In the genomic region with DNA sequence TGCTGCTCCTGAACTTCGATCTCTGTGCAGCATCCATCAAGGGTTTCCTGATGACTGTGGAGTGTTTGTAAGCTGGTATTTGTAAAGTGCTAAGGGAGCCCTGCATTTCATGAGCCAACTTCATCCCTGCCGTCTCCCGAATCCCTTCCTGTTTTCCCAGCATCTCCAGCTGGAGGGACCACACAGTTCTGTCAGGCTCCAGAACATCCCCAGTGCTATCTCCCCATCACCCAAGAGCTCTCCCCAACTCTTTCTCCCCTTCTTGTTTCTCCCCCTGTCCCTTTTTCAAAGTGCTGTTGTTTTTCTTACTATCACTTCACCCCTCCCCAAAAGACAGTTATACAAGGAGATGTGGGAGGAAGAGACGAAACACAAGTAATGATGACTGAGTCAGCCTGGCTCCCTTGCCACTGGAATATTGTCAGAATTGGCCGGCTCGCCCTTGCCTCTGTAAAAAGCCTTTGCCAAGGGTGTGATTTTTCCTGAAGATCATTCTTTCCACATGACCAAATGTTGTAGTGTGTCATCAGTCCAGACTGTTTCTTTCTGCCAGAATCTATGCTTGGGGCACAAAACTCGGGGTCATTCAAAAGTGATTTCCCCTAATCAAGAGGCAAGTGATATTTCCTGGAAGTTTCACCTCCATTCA, we compare ENCODE assay signal across 10 cellular contexts. TPM values are rescaled to one million over a fixed set of nuclear protein-coding genes. Genes with fewer than 3 reads are reported as not detected.
DNase-seq lines count a peak whose midpoint lies in the region; ATAC-seq and TF ChIP-seq lines count a peak whose summit lies in the region.
"Had no signal": no experiment of that assay in that cellular context is flagged by ENCODE, and none has a peak within 500 bp of the region (broad histone marks: within the 10 kb centered on the region; RNA-seq: fewer than 3 reads in every experiment).

No MANE protein-coding gene starts in this region.

- intact Hi-C loops in MCF 10A (cut with micrococcal nuclease) = no loop called here
- intact Hi-C loops in thyroid gland (cut with DNase I) = no loop called here

- CTCF ChIA-PET in MCF 10A (lab: Yijun Ruan, JAX) = interaction anchor here (0.6 to 4.4 kb wide), 5 partner anchors 24 to 362 kb away, joined by 3 to 11 read pairs (median 8); no protein-coding TSS in a partner anchor

- H3K9me2 ChIP-seq in Karpas-422 (replicated peaks; ENCODE audit: insufficient read depth, low read length) = no peaks in the 10 kb centered on the region

- no peak overlapping the region for H3K4me3 Mint-ChIP-seq in MCF 10A (ENCODE audit: unreplicated experiment)

- no TSS peak for BruUV-seq in MCF 10A (replicated peaks; lab: Mats Ljungman, UMichigan)

- H3K4me1 Mint-ChIP-seq in MCF 10A (ENCODE audit: insufficient read depth, unreplicated experiment) = peaks cover 23% of the 10 kb centered on the region

- H3K27me3 ChIP-seq in layer of hippocampus (ENCODE audit: control insufficient read depth, insufficient read depth, low read length) = no peaks in the 10 kb centered on the region
- H3K27me3 ChIP-seq in thyroid gland = no peaks in the 10 kb centered on the region
- H3K27me3 ChIP-seq in Karpas-422 (ENCODE audit: low read length) = no peaks in the 10 kb centered on the region

- POLR2A ChIA-PET in MCF 10A (lab: Yijun Ruan, JAX) = interaction anchor here (0.6 to 1.9 kb wide), 4 partner anchors 11 to 65 kb away, joined by 3 to 7 read pairs (median 4); no protein-coding TSS in a partner anchor

- H3K4me3 ChIP-seq in thyroid gland (replicated peaks in 1 of 3) = no peak overlapping the region
- H3K4me3 ChIP-seq in Karpas-422 (ENCODE audit: low read length) = no peak overlapping the region

- no peaks in the 10 kb centered on the region for H3K9me3 Mint-ChIP-seq in MCF 10A (ENCODE audit: unreplicated experiment)

- H3K9ac ChIP-seq in Karpas-422 (ENCODE audit: low read length) = no peak overlapping the region

- DNase-seq in HT1080 (ENCODE audit: low read depth) (peak; percentile 49), MCF 10A (ENCODE audit: unreplicated experiment) (peak; percentile 73), thyroid gland (peak; percentile 59 to 62), NCI-H345 treated with DMSO at 0.1 percent for 48 hours (lab: John Stamatoyannopoulos, UW; ENCODE audit: unreplicated experiment) (no peak), Karpas-422 (no peak)
- DNase-seq: NCI-H2081 treated with DMSO at 0.1 percent for 48 hours, T-helper 1 cell had no signal

- H3K79me2 ChIP-seq in Karpas-422 (ENCODE audit: low read length) = peaks cover 21% of the 10 kb centered on the region

- peaks cover 8% of the 10 kb centered on the region; the same call in 1 of the 2 replicates for H4K20me1 ChIP-seq in Karpas-422 (ENCODE audit: insufficient read depth, low read depth, low read length)

- peak overlapping the region; percentile 38 for H3K27ac ChIP-seq in layer of hippocampus (ENCODE audit: low read depth, low read length)
- peak overlapping the region in 2 of 3 donors; percentile 59 to 62 for H3K27ac ChIP-seq in thyroid gland
- H3K27ac ChIP-seq in Karpas-422 (ENCODE audit: low read length) = no peak overlapping the region

- no peak for TF ChIP-seq POLR2A in thyroid gland (IDR thresholded peaks at IDR 0.05)

- H3K4me1 ChIP-seq in thyroid gland (peaks cover 33 to 39% of the 10 kb centered on the region in 2 donors), Karpas-422 (ENCODE audit: low read length) (peaks cover 28% of the 10 kb centered on the region)

- ATAC-seq in GM19455 (IDR thresholded peaks at IDR 0.05; ENCODE audit: unreplicated experiment) (no peak), GM21723 (IDR thresholded peaks at IDR 0.05; ENCODE audit: unreplicated experiment) (no peak)

- no peak overlapping the region for H3K4me2 ChIP-seq in Karpas-422 (ENCODE audit: low read depth, low read length, poor library complexity, severe bottlenecking)

- no peaks in the 10 kb centered on the region for H3K36me3 ChIP-seq in thyroid gland
- no peaks in the 10 kb centered on the region for H3K36me3 ChIP-seq in Karpas-422 (ENCODE audit: insufficient read depth, low read length)

- H3K27me3 Mint-ChIP-seq in MCF 10A (ENCODE audit: insufficient read depth, unreplicated experiment) = no peaks in the 10 kb centered on the region

- no peak overlapping the region for H3K27ac Mint-ChIP-seq in MCF 10A (ENCODE audit: low read depth, unreplicated experiment)

- H2AFZ ChIP-seq in Karpas-422 (ENCODE audit: low read length) = no peak overlapping the region

- H3K9me3 ChIP-seq in thyroid gland = no peaks in the 10 kb centered on the region
- H3K9me3 ChIP-seq in Karpas-422 (ENCODE audit: low read length) = no peaks in the 10 kb centered on the region

- 31 to 32% methylated on average over 7 of the region's 7 CpGs for WGBS in thyroid gland, 2 donors

- TF ChIP-seq CTCF in MCF 10A (IDR thresholded peaks at IDR 0.05; ENCODE audit: unreplicated experiment) (no peak), thyroid gland (IDR thresholded peaks at IDR 0.05) (no peak)

- H3K36me3 Mint-ChIP-seq in MCF 10A (ENCODE audit: insufficient read depth, unreplicated experiment) = no peaks in the 10 kb centered on the region

RNA-seq across cellular contexts. Expression of a gene that starts 2.7 kb away (rescaled TPM):
- total RNA-seq in HT1080 (2014; rRNA removed; shearing (Covaris generic)) = 134 and 169 TPM in 2 replicates
- 200 and 212 TPM in 2 replicates for polyA plus RNA-seq in HT1080 (2015; cell fraction: cytosol; rRNA removed)
- 115 and 116 TPM in 2 replicates for polyA plus RNA-seq in HT1080 (2015; cell fraction: nucleus; rRNA removed)
- total RNA-seq in MCF 10A (2022) = 45.1 and 48.5 TPM in 2 replicates
- 10 to 100 TPM; 50.9 to 62.6 (median 56.7) TPM for total RNA-seq in thyroid gland
- 24.9 and 57.8 TPM in 2 replicates for total RNA-seq in Karpas-422 (2014; rRNA removed; shearing (Covaris generic); ENCODE audit: low replicate concordance)

RNA-seq across cellular contexts. Expression of a gene that starts 31.2 kb away (rescaled TPM):
- total RNA-seq in HT1080 (2014; rRNA removed; shearing (Covaris generic)) = not detected in 2 replicates
- polyA plus RNA-seq in HT1080 (2015; cell fraction: cytosol; rRNA removed) = not detected in 2 replicates
- 0.10 TPM in 1 of 2 replicates, not detected in the other for polyA plus RNA-seq in HT1080 (2015; cell fraction: nucleus; rRNA removed)
- total RNA-seq in MCF 10A (2022) (not detected in 2 replicates), thyroid gland (under 1 TPM in 1 of 4 donors, not detected in 3; 0.13 TPM)
- total RNA-seq in Karpas-422 (2014; rRNA removed; shearing (Covaris generic); ENCODE audit: low replicate concordance) = not detected in 2 replicates

RNA-seq across cellular contexts. Expression of a gene that starts 49.5 kb away (rescaled TPM):
- not detected in 2 replicates for total RNA-seq in HT1080 (2014; rRNA removed; shearing (Covaris generic))
- not detected in 2 replicates for polyA plus RNA-seq in HT1080 (2015; cell fraction: cytosol; rRNA removed)
- not detected in 2 replicates for polyA plus RNA-seq in HT1080 (2015; cell fraction: nucleus; rRNA removed)
- total RNA-seq in MCF 10A (2022) = not detected in 2 replicates
- not detected for total RNA-seq in thyroid gland
- not detected in 2 replicates for total RNA-seq in Karpas-422 (2014; rRNA removed; shearing (Covaris generic); ENCODE audit: low replicate concordance)

Comparison
In these comparisons a context has a peak if more than half of its experiments do, and no peak if none do; other contexts are left out.
1. DNase-seq: peak in HT1080 (single experiment), MCF 10A (single experiment) and thyroid gland (2 of 2); none in NCI-H345 treated with DMSO at 0.1 percent for 48 hours (single experiment) and Karpas-422 (single experiment).